Comparison of ENCODE assay signal across 16 cellular contexts in the genomic region with DNA sequence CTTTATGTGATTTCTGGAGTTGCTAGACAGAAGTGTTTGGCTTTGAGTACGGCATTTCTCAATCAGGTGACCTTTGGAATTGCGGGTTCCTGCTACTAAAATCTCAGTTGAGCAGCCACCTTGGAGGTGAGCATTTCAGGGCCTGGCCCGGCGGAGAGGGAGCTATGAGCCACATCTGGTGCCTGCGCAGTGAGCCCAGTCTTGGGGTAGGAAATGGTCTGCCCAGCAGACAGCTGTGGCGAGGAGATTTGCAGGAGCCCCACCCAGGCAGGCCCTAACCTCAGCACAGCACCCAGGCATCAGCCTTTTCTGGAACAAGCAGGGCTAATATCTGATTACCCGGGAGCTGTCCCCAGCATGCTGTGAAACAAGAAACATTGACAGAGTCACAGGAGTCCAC.
DNase-seq lines count a peak whose midpoint lies in the region; ATAC-seq and TF ChIP-seq lines count a peak whose summit lies in the region.
"Had no signal": no experiment of that assay in that cellular context is flagged by ENCODE, and none has a peak within 500 bp of the region (broad histone marks: within the 10 kb centered on the region; RNA-seq: fewer than 3 reads in every experiment).

No MANE protein-coding gene starts in this region.

- intact Hi-C loops in sigmoid colon (cut with DNase I): no loop called here

- no peaks in the 10 kb centered on the region for H3K79me2 ChIP-seq in hepatocyte

- H2AFZ ChIP-seq in hepatocyte: no peak overlapping the region

- no peak overlapping the region for H3K4me3 ChIP-seq in RWPE2 (ENCODE audit: severe bottlenecking)
- no peak overlapping the region for H3K4me3 ChIP-seq in hepatocyte
- no peak overlapping the region for H3K4me3 ChIP-seq in sigmoid colon
- H3K4me3 ChIP-seq: HAP-1 had no signal

- TF ChIP-seq EP300 in sigmoid colon (IDR thresholded peaks at IDR 0.05): no peak

- no peak overlapping the region for H3K27ac ChIP-seq in RWPE2 (ENCODE audit: poor library complexity, severe bottlenecking)
- peak overlapping the region; percentile 57 for H3K27ac ChIP-seq in hepatocyte
- H3K27ac ChIP-seq in sigmoid colon: no peak overlapping the region

- H3K27me3 ChIP-seq in RWPE2 (ENCODE audit: insufficient read depth, poor library complexity, severe bottlenecking): no peaks in the 10 kb centered on the region
- H3K27me3 ChIP-seq in hepatocyte: no peaks in the 10 kb centered on the region
- H3K27me3 ChIP-seq in sigmoid colon: no peaks in the 10 kb centered on the region

- no peaks in the 10 kb centered on the region for H4K20me1 ChIP-seq in hepatocyte (ENCODE audit: insufficient read depth, poor library complexity, severe bottlenecking)

- peak overlapping the region; percentile 9 for H3K4me2 ChIP-seq in hepatocyte

- no peaks in the 10 kb centered on the region for H3K9me3 ChIP-seq in RWPE2 (ENCODE audit: severe bottlenecking)
- H3K9me3 ChIP-seq in hepatocyte (ENCODE audit: low read depth): no peaks in the 10 kb centered on the region
- no peaks in the 10 kb centered on the region for H3K9me3 ChIP-seq in sigmoid colon
- H3K9me3 ChIP-seq: HAP-1 had no signal

- H3K36me3 ChIP-seq in RWPE2 (ENCODE audit: low read depth): no peaks in the 10 kb centered on the region
- H3K36me3 ChIP-seq in hepatocyte (replicated peaks; ENCODE audit: insufficient read depth, low read depth): no peaks in the 10 kb centered on the region
- H3K36me3 ChIP-seq in sigmoid colon: no peaks in the 10 kb centered on the region
- H3K36me3 ChIP-seq: HAP-1 had no signal

- WGBS in hepatocyte (ENCODE audit: low lambda C conversion rate, missing lambda C conversion rate): 69% methylated on average over 7 of the region's 7 CpGs
- WGBS in sigmoid colon, 2 donors: 26 to 69% methylated on average over 7 of the region's 7 CpGs

- ATAC-seq in RWPE2 (ENCODE audit: low read depth) (no peak), HG02885 (IDR thresholded peaks at IDR 0.05; ENCODE audit: poor library complexity, unreplicated experiment) (no peak), GM21447 (IDR thresholded peaks at IDR 0.05; ENCODE audit: unreplicated experiment) (no peak)

- DNase-seq in RWPE2 (ENCODE audit: low spot score) (peak; percentile 22), hepatocyte (ENCODE audit: low spot score) (peak; percentile 26), myocyte (ENCODE audit: low read depth) (peak; percentile 24), sigmoid colon (peak; percentile 51), NCI-H526 (lab: John Stamatoyannopoulos, UW) (no peak)
- no peak for DNase-seq in stimulated activated CD4-positive, alpha-beta T cell treated with anti-CD3 and anti-CD28 coated beads, Interleukin-4, amount 100 ng/mL, for 1 hour
- DNase-seq: AML-193; GF-D8; NCI-H1105; NCI-H1694 treated with DMSO at 0.1 percent for 48 hours; NCI-H345; NCI-H69; NK-92 treated with Interleukin-12 subunit alpha and Interleukin-12 subunit beta, amount 100 ng/mL, for 24 hours had no signal

- no peak for TF ChIP-seq POLR2A in sigmoid colon (IDR thresholded peaks at IDR 0.05)

- TF ChIP-seq CTCF in RWPE2 (IDR thresholded peaks at IDR 0.05; ENCODE audit: poor library complexity, severe bottlenecking) (no peak), hepatocyte (IDR thresholded peaks at IDR 0.05; ENCODE audit: poor library complexity) (no peak), sigmoid colon (IDR thresholded peaks at IDR 0.05) (no peak)

- no peaks in the 10 kb centered on the region for H3K4me1 ChIP-seq in RWPE2 (ENCODE audit: insufficient read depth, poor library complexity, severe bottlenecking)
- H3K4me1 ChIP-seq in hepatocyte (ENCODE audit: insufficient read depth): peaks cover 20% of the 10 kb centered on the region
- H3K4me1 ChIP-seq in sigmoid colon: no peaks in the 10 kb centered on the region
- H3K4me1 ChIP-seq: HAP-1 had no signal

- no peaks in the 10 kb centered on the region for H3K9me2 ChIP-seq in hepatocyte (replicated peaks; ENCODE audit: insufficient read depth)

Comparison
In these comparisons a context has a peak if more than half of its experiments do, and no peak if none do; other contexts are left out.
1. DNase-seq: peak in RWPE2 (single experiment), hepatocyte (single experiment), myocyte (single experiment) and sigmoid colon (single experiment); none in NCI-H526 (0 of 2) and stimulated activated CD4-positive, alpha-beta T cell treated with anti-CD3 and anti-CD28 coated beads, Interleukin-4, amount 100 ng/mL, for 1 hour (single experiment).